Comparison of ENCODE assay signal across 8 cellular contexts in genomic region chr14:52951730-52952481, GRCh38. TPM values are rescaled to one million over a fixed set of nuclear protein-coding genes. Genes with fewer than 3 reads are reported as not detected.
DNase-seq lines count a peak whose midpoint lies in the region; ATAC-seq and TF ChIP-seq lines count a peak whose summit lies in the region.

No MANE protein-coding gene starts in this region.

- intact Hi-C loops in gastrocnemius medialis (cut with DNase I; ENCODE audit: low total_unique reads) = loop anchor here (2.0 to 5.0 kb wide), 5 partner anchors 27 to 400 kb away; partner anchors contain the start of genes DDHD1, GPR137C, PSMC6 and TXNDC16

- DNase-seq in A172 (ENCODE audit: low spot score) (peak; percentile 67), GM04504 (ENCODE audit: low read depth) (peak; percentile 59), NCI-H69 (lab: John Stamatoyannopoulos, UW) (peak; percentile 76), brain microvascular endothelial cell (peak; percentile 78), gastrocnemius medialis (peak; percentile 26 to 49)
- DNase-seq in activated CD4-positive, alpha-beta T cell treated with anti-CD3 and anti-CD28 coated beads for 48 hours = no peak

- H3K27ac ChIP-seq in brain microvascular endothelial cell = peak overlapping the region; percentile 98
- H3K27ac ChIP-seq in gastrocnemius medialis = peak overlapping the region; percentile 92 to 99 (median 98)

- TF ChIP-seq POLR2A in gastrocnemius medialis (IDR thresholded peaks at IDR 0.05) = no peak

- peak; percentile 73 for TF ChIP-seq CTCF in brain microvascular endothelial cell (IDR thresholded peaks at IDR 0.05; ENCODE audit: low read depth, low read length, missing control alignments)
- TF ChIP-seq CTCF in gastrocnemius medialis (IDR thresholded peaks at IDR 0.05 in 4 of 5, conservative IDR thresholded peaks at IDR 0.05 in 1 of 5) = peak; percentile 32 to 59 (median 52)

- in situ Hi-C loops in brain microvascular endothelial cell (cut with HindIII; ENCODE audit: low pct_ligation_motif_present, low sequenced_read_pairs) (no loop called here), gastrocnemius medialis (cut with MboI; ENCODE audit: low sequenced_read_pairs in 4 of 4) (loop anchor here in 2 of 4 donors (10.0 to 25.0 kb wide), 2 partner anchors 257 to 390 kb away; partner anchors contain the start of genes ERO1A (in 1 of the 2), GPR137C (in 1 of the 2) and TXNDC16 (in 1 of the 2))

- H3K36me3 ChIP-seq in brain microvascular endothelial cell (replicated peaks) (peaks cover 11% of the 10 kb centered on the region), gastrocnemius medialis (no peaks in the 10 kb centered on the region)

- no peaks in the 10 kb centered on the region for H3K27me3 ChIP-seq in brain microvascular endothelial cell (replicated peaks)
- H3K27me3 ChIP-seq in gastrocnemius medialis = no peaks in the 10 kb centered on the region

- peaks cover 30 to 31% of the 10 kb centered on the region in 2 donors for H3K4me1 ChIP-seq in gastrocnemius medialis

- H3K4me3 ChIP-seq in brain microvascular endothelial cell (ENCODE audit: low read depth, low read length) = peak overlapping the region; percentile 73
- peak overlapping the region; percentile 78 for H3K4me3 ChIP-seq in iPS-18c (ENCODE audit: insufficient read depth, low read depth, low read length)
- H3K4me3 ChIP-seq in gastrocnemius medialis = peak overlapping the region; percentile 72 to 98 (median 89)

- no peaks in the 10 kb centered on the region for H3K9me3 ChIP-seq in iPS-18c (ENCODE audit: control insufficient read depth, insufficient read depth, low read length)
- no peaks in the 10 kb centered on the region for H3K9me3 ChIP-seq in gastrocnemius medialis

- ATAC-seq in gastrocnemius medialis = peak; percentile 61 to 66
- no peak for ATAC-seq in HG03097 (IDR thresholded peaks at IDR 0.05; ENCODE audit: low FRiP score, unreplicated experiment)

RNA-seq across cellular contexts. Expression of gene FERMT2, which starts 1.1 kb away (rescaled TPM):
- 75.4 and 87.1 TPM in 2 replicates for total RNA-seq in A172 (2014; rRNA removed; shearing (Covaris generic))
- 10 to 100 TPM; 44.0 to 75.9 (median 59.7) TPM for total RNA-seq in gastrocnemius medialis
